Comparison of ENCODE assay signal across 1 cellular context in genomic region chr15:62782100-62782791, GRCh38.
TF ChIP-seq lines count a peak whose summit lies in the region.

No MANE protein-coding gene starts in this region.

TF ChIP-seq in HepG2, 621 proteins besides CTCF, POLR2A, EP300 and RAD21 (continued from another document and continues in another):
- no peak for TF ChIP-seq MZF1 (CRISPR knock-in tag; IDR thresholded peaks at IDR 0.05; ENCODE audit: borderline replicate concordance)
- TF ChIP-seq PHB2 (IDR thresholded peaks at IDR 0.05; ENCODE audit: partially characterized antibody), result no peak
- TF ChIP-seq E2F1 (CRISPR knock-in tag; IDR thresholded peaks at IDR 0.05), result no peak
- no peak for TF ChIP-seq ZBTB3 (CRISPR knock-in tag; IDR thresholded peaks at IDR 0.05; ENCODE audit: borderline replicate concordance, low read depth)
- no peak for TF ChIP-seq ZNF790 (CRISPR knock-in tag; IDR thresholded peaks at IDR 0.05; ENCODE audit: borderline replicate concordance)
- no peak for TF ChIP-seq ZNF839 (CRISPR knock-in tag; IDR thresholded peaks at IDR 0.05; ENCODE audit: borderline replicate concordance)
- TF ChIP-seq GATA4 (IDR thresholded peaks at IDR 0.05; ENCODE audit: borderline replicate concordance, low read depth), result no peak
- no peak for TF ChIP-seq IRF1 (CRISPR knock-in tag; IDR thresholded peaks at IDR 0.05; ENCODE audit: low read depth)
- TF ChIP-seq YY1 (IDR thresholded peaks at IDR 0.05; ENCODE audit: insufficient read depth, insufficient replicate concordance, low read depth, low read length), result peak; percentile 33
- TF ChIP-seq CCAR2 (optimal IDR thresholded peaks at IDR 0.05; ENCODE audit: low read depth, low read length), result no peak
- no peak for TF ChIP-seq CBX5 (CRISPR knock-in tag; IDR thresholded peaks at IDR 0.05; ENCODE audit: borderline replicate concordance)
- TF ChIP-seq ZNF709 (CRISPR knock-in tag; IDR thresholded peaks at IDR 0.05), result no peak
- TF ChIP-seq TRAFD1 (CRISPR knock-in tag; IDR thresholded peaks at IDR 0.05; ENCODE audit: borderline replicate concordance), result no peak
- no peak for TF ChIP-seq PLRG1 (conservative IDR thresholded peaks at IDR 0.05)
- no peak for TF ChIP-seq ZKSCAN8 (CRISPR knock-in tag; IDR thresholded peaks at IDR 0.05; ENCODE audit: borderline replicate concordance)
- TF ChIP-seq ELF1 (CRISPR knock-in tag; IDR thresholded peaks at IDR 0.05), result no peak
- TF ChIP-seq ZNF557 (CRISPR knock-in tag; IDR thresholded peaks at IDR 0.05), result no peak
- no peak for TF ChIP-seq NFE2L2 (IDR thresholded peaks at IDR 0.05; ENCODE audit: low read length)
- no peak for TF ChIP-seq ZBTB49 (CRISPR knock-in tag; IDR thresholded peaks at IDR 0.05; ENCODE audit: borderline replicate concordance)
- TF ChIP-seq, protein P1, sequence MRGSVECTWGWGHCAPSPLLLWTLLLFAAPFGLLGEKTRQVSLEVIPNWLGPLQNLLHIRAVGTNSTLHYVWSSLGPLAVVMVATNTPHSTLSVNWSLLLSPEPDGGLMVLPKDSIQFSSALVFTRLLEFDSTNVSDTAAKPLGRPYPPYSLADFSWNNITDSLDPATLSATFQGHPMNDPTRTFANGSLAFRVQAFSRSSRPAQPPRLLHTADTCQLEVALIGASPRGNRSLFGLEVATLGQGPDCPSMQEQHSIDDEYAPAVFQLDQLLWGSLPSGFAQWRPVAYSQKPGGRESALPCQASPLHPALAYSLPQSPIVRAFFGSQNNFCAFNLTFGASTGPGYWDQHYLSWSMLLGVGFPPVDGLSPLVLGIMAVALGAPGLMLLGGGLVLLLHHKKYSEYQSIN (CRISPR knock-in tag; IDR thresholded peaks at IDR 0.05; ENCODE audit: borderline replicate concordance), result no peak
- no peak for TF ChIP-seq RFX3 (CRISPR knock-in tag; IDR thresholded peaks at IDR 0.05)
- TF ChIP-seq MEIS2 (CRISPR knock-in tag; IDR thresholded peaks at IDR 0.05), result no peak
- TF ChIP-seq ZBTB43 (CRISPR knock-in tag; conservative IDR thresholded peaks at IDR 0.05), result no peak
- TF ChIP-seq SOX13 (IDR thresholded peaks at IDR 0.05), result no peak
- peak in 1 of 2 experiments; percentile 39; a peak in 1 of 4 replicates for TF ChIP-seq SOX13 (CRISPR knock-in tag; conservative IDR thresholded peaks at IDR 0.05 in 1 of 2, IDR thresholded peaks at IDR 0.05 in 1 of 2)
- no peak for TF ChIP-seq CSRNP1 (CRISPR knock-in tag; IDR thresholded peaks at IDR 0.05)
- no peak for TF ChIP-seq TFDP1 (CRISPR knock-in tag; IDR thresholded peaks at IDR 0.05; ENCODE audit: borderline replicate concordance)
- TF ChIP-seq, protein P2, sequence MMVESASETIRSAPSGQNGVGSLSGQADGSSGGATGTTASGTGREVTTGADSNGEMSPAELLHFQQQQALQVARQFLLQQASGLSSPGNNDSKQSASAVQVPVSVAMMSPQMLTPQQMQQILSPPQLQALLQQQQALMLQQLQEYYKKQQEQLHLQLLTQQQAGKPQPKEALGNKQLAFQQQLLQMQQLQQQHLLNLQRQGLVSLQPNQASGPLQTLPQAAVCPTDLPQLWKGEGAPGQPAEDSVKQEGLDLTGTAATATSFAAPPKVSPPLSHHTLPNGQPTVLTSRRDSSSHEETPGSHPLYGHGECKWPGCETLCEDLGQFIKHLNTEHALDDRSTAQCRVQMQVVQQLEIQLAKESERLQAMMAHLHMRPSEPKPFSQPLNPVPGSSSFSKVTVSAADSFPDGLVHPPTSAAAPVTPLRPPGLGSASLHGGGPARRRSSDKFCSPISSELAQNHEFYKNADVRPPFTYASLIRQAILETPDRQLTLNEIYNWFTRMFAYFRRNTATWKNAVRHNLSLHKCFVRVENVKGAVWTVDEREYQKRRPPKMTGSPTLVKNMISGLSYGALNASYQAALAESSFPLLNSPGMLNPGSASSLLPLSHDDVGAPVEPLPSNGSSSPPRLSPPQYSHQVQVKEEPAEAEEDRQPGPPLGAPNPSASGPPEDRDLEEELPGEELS (CRISPR knock-in tag; IDR thresholded peaks at IDR 0.05), result no peak
- TF ChIP-seq, protein P3, sequence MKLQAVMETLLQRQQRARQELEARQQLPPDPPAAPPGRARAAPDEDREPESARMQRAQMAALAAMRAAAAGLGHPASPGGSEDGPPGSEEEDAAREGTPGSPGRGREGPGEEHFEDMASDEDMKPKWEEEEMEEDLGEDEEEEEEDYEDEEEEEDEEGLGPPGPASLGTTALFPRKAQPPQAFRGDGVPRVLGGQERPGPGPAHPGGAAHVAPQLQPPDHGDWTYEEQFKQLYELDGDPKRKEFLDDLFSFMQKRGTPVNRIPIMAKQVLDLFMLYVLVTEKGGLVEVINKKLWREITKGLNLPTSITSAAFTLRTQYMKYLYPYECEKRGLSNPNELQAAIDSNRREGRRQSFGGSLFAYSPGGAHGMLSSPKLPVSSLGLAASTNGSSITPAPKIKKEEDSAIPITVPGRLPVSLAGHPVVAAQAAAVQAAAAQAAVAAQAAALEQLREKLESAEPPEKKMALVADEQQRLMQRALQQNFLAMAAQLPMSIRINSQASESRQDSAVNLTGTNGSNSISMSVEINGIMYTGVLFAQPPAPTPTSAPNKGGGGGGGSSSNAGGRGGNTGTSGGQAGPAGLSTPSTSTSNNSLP (IDR thresholded peaks at IDR 0.05; ENCODE audit: low read depth, low read length), result 0 out of 2 replicates have a peak, but pooled peaks have one; percentile 49
- TF ChIP-seq MAF1 (CRISPR knock-in tag; IDR thresholded peaks at IDR 0.05; ENCODE audit: borderline replicate concordance), result no peak
- TF ChIP-seq NFIC (IDR thresholded peaks at IDR 0.05; ENCODE audit: low read length), result no peak
- no peak for TF ChIP-seq RFXAP (CRISPR knock-in tag; IDR thresholded peaks at IDR 0.05; ENCODE audit: borderline replicate concordance)
- TF ChIP-seq ZNF713 (CRISPR knock-in tag; IDR thresholded peaks at IDR 0.05), result no peak
- TF ChIP-seq ZNF75D (CRISPR knock-in tag; IDR thresholded peaks at IDR 0.05; ENCODE audit: borderline replicate concordance), result no peak
- no peak for TF ChIP-seq ZKSCAN1 (IDR thresholded peaks at IDR 0.05; ENCODE audit: low read length)
- TF ChIP-seq, protein P4, sequence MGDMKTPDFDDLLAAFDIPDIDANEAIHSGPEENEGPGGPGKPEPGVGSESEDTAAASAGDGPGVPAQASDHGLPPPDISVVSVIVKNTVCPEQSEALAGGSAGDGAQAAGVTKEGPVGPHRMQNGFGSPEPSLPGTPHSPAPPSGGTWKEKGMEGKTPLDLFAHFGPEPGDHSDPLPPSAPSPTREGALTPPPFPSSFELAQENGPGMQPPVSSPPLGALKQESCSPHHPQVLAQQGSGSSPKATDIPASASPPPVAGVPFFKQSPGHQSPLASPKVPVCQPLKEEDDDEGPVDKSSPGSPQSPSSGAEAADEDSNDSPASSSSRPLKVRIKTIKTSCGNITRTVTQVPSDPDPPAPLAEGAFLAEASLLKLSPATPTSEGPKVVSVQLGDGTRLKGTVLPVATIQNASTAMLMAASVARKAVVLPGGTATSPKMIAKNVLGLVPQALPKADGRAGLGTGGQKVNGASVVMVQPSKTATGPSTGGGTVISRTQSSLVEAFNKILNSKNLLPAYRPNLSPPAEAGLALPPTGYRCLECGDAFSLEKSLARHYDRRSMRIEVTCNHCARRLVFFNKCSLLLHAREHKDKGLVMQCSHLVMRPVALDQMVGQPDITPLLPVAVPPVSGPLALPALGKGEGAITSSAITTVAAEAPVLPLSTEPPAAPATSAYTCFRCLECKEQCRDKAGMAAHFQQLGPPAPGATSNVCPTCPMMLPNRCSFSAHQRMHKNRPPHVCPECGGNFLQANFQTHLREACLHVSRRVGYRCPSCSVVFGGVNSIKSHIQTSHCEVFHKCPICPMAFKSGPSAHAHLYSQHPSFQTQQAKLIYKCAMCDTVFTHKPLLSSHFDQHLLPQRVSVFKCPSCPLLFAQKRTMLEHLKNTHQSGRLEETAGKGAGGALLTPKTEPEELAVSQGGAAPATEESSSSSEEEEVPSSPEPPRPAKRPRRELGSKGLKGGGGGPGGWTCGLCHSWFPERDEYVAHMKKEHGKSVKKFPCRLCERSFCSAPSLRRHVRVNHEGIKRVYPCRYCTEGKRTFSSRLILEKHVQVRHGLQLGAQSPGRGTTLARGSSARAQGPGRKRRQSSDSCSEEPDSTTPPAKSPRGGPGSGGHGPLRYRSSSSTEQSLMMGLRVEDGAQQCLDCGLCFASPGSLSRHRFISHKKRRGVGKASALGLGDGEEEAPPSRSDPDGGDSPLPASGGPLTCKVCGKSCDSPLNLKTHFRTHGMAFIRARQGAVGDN (CRISPR knock-in tag; IDR thresholded peaks at IDR 0.05), result peak; percentile 61
